15 cellular contexts compared by ENCODE assay signal in the genomic region with DNA sequence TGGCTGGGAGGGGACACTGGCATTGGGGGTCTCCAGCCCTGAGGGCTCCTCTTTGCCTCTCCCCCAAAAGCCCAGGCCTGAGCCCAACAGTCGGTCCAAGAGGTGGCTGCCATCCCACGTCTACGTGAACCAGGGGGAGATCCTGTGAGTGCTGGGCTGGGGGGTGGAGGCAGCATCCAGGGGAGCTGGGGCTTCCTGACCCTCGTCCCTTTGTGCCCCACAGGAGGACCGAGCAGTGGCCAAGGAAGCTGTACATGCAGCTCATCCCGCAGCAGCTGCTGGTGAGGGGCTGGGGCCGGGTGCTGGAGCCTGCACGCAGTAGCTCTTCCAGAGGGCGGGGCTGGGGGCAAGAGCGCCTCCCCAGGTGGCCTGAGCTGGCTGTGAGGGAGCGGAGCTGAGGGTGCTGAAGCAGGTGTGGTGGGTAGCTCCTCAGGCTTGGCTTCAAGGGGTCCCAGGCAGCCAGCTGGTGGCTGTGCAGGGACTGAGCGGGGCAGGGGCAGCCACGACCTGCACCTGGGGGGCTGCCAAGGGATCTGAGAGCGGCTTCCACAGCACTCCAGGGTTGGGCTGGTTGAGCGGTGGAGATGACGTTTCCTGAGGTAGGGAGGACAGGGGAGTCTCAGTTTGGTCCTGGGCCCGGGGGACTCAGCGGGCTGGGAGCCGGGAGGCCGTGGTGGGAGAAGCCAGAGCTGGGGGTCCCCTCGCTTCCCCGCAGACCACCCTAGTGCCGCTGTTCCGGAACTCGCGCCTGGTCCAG. TPM values are rescaled to one million over a fixed set of nuclear protein-coding genes. Genes with fewer than 3 reads are reported as not detected.
A peak's percentile ranks its signal among the peaks of the same experiment; 100 is the strongest.
DNase-seq lines count a peak whose midpoint lies in the region; ATAC-seq, FAIRE-seq and TF ChIP-seq lines count a peak whose summit lies in the region.
"Had no signal": no experiment of that assay in that cellular context is flagged by ENCODE, and none has a peak within 500 bp of the region (broad histone marks: within the 10 kb centered on the region; RNA-seq: fewer than 3 reads in every experiment).

No MANE protein-coding gene starts in this region.

- H3K4me3 Mint-ChIP-seq in Caco-2 (ENCODE audit: unreplicated experiment), result no peak overlapping the region
- H3K4me3 Mint-ChIP-seq: memory B cell had no signal

- peaks cover 24% of the 10 kb centered on the region for H3K79me1 ChIP-seq in neuronal stem cell (ENCODE audit: low read depth, low read length)

- no peak overlapping the region for H2AFZ ChIP-seq in neuronal stem cell (ENCODE audit: low read length)
- H2AFZ ChIP-seq in PC-9, result no peak overlapping the region

- peak overlapping the region; percentile 61 for H3K27ac Mint-ChIP-seq in Caco-2 (ENCODE audit: unreplicated experiment)
- H3K27ac Mint-ChIP-seq: memory B cell had no signal

- H2AK5ac ChIP-seq in neuronal stem cell (ENCODE audit: low read depth, low read length), result no peak overlapping the region

- DNase-seq in Caco-2 (no peak), HK-2 (ENCODE audit: unreplicated experiment) (peak; percentile 24), bronchial epithelial cell (ENCODE audit: low read depth) (no peak), neuronal stem cell (ENCODE audit: low spot score) (no peak), aorta (no peak), hepatic stellate cell (ENCODE audit: low spot score) (no peak), islet precursor cell (no peak), PC-9 (no peak)
- DNase-seq: activated effector memory CD4-positive, alpha-beta T cell treated with Interleukin-2 at 50 U/mL for 16 hours; KG1; stimulated activated CD4-positive, alpha-beta T cell treated with anti-CD3 and anti-CD28 coated beads, Interleukin-2, amount 100 ng/mL, for 48 hours; stimulated activated naive CD8-positive, alpha-beta T cell treated with anti-CD3 and anti-CD28 coated beads, Interleukin-15, Interleukin-2, amounts not matched to agents 100 U/mL and 50 U/mL, for 24 hours had no signal

- H3K4me1 ChIP-seq in Caco-2 (no peaks in the 10 kb centered on the region), neuronal stem cell (ENCODE audit: control insufficient read depth in 2 of 2, insufficient read depth in 1 of 2, low read depth in 1 of 2, low read length in 2 of 2) (peaks cover 0 to 2% of the 10 kb centered on the region in 2 donors), aorta (ENCODE audit: control insufficient read depth in 1 of 2, insufficient read depth in 2 of 2, low read length in 2 of 2) (no peaks in the 10 kb centered on the region), PC-9 (replicated peaks; ENCODE audit: insufficient read depth) (peaks cover 7% of the 10 kb centered on the region)

- intact Hi-C loops in Caco-2 (cut with micrococcal nuclease; ENCODE audit: unreplicated experiment) (no loop called here), aorta (cut with DNase I) (no loop called here), PC-9 (cut with micrococcal nuclease; ENCODE audit: unreplicated experiment) (no loop called here)

- no peak overlapping the region for H4K8ac ChIP-seq in neuronal stem cell (ENCODE audit: low read depth, low read length)

- BruUV-seq in Caco-2 (replicated peaks; lab: Mats Ljungman, UMichigan) (no TSS peak), PC-9 (replicated peaks; lab: Mats Ljungman, UMichigan) (no TSS peak)

- TF ChIP-seq CTCF in Caco-2 (IDR thresholded peaks at IDR 0.05; ENCODE audit: insufficient read depth in 1 of 2, low read depth in 1 of 2, low read length in 1 of 2, severe bottlenecking in 1 of 2, unreplicated experiment in 1 of 2) (no peak), bronchial epithelial cell (IDR thresholded peaks at IDR 0.05; ENCODE audit: insufficient read depth, low read length, severe bottlenecking) (no peak), PC-9 (conservative IDR thresholded peaks at IDR 0.05) (no peak)

- no peak overlapping the region for H3K4ac ChIP-seq in neuronal stem cell (ENCODE audit: low read length)

- FAIRE-seq in bronchial epithelial cell (lab: Jason Lieb, UNC), result peak; percentile 23

- H2BK12ac ChIP-seq in neuronal stem cell (ENCODE audit: low read length), result no peak overlapping the region

- H3K9me2 ChIP-seq in PC-9 (ENCODE audit: insufficient read depth), result no peaks in the 10 kb centered on the region

- H2BK15ac ChIP-seq in neuronal stem cell (ENCODE audit: low read length), result no peak overlapping the region

- H4K20me1 ChIP-seq in PC-9 (ENCODE audit: insufficient read depth), result peaks cover 78% of the 10 kb centered on the region

- CTCF ChIA-PET in Caco-2 (lab: Charles Lee), result interaction anchor here (0.8 kb wide), 2 partner anchors 7 to 11 kb away, joined by 3 to 4 read pairs; no protein-coding TSS in a partner anchor
- CTCF ChIA-PET in PC-9 (lab: Charles Lee), result no interaction called here

- H3K9ac ChIP-seq in neuronal stem cell (ENCODE audit: low read depth, low read length, poor library complexity), result peak overlapping the region; percentile 70
- H3K9ac ChIP-seq: BLaER1 had no signal

- peaks cover 28% of the 10 kb centered on the region for H3K79me2 ChIP-seq in PC-9 (ENCODE audit: low read depth)

- H3K14ac ChIP-seq in neuronal stem cell (ENCODE audit: low read length), result no peak overlapping the region

- H3K27me3 Mint-ChIP-seq in Caco-2 (ENCODE audit: insufficient read depth, unreplicated experiment), result no peaks in the 10 kb centered on the region
- H3K27me3 Mint-ChIP-seq: memory B cell had no signal

- H3K27me3 ChIP-seq in Caco-2 (replicated peaks; ENCODE audit: control insufficient read depth, insufficient read depth, low read length), result no peaks in the 10 kb centered on the region
- no peaks in the 10 kb centered on the region for H3K27me3 ChIP-seq in bronchial epithelial cell (ENCODE audit: control insufficient read depth, insufficient read depth, low read length)
- no peaks in the 10 kb centered on the region for H3K27me3 ChIP-seq in neuronal stem cell (ENCODE audit: control insufficient read depth in 3 of 3, insufficient read depth in 3 of 3, low read depth in 1 of 3, low read length in 3 of 3)
- no peaks in the 10 kb centered on the region for H3K27me3 ChIP-seq in aorta (ENCODE audit: control insufficient read depth in 1 of 2, insufficient read depth in 2 of 2, low read length in 1 of 2)
- no peaks in the 10 kb centered on the region for H3K27me3 ChIP-seq in PC-9 (ENCODE audit: insufficient read depth, low read depth)
- H3K27me3 ChIP-seq: BLaER1 had no signal

- H3K36me3 ChIP-seq in Caco-2 (ENCODE audit: control insufficient read depth, insufficient read depth, low read length) (peaks cover 13% of the 10 kb centered on the region), bronchial epithelial cell (ENCODE audit: control insufficient read depth, insufficient read depth, low read length) (peaks cover 23% of the 10 kb centered on the region), neuronal stem cell (replicated peaks in 1 of 2; ENCODE audit: control insufficient read depth in 2 of 2, insufficient read depth in 2 of 2, low read length in 2 of 2) (peaks cover 71 to 95% of the 10 kb centered on the region in 2 donors), aorta (ENCODE audit: control insufficient read depth in 1 of 2, insufficient read depth in 2 of 2, low read length in 1 of 2) (no peaks in the 10 kb centered on the region), PC-9 (ENCODE audit: low read depth) (peaks cover 8% of the 10 kb centered on the region)

- no peak overlapping the region for H2BK120ac ChIP-seq in neuronal stem cell (ENCODE audit: low read depth, low read length)

- POLR2A ChIA-PET in Caco-2 (lab: Charles Lee) (interaction anchor here (2.0 kb wide), 1 partner anchor 11 kb away, joined by 7 read pairs; no protein-coding TSS in a partner anchor), PC-9 (lab: Charles Lee; ENCODE audit: unreplicated experiment) (interaction anchor here (0.6 kb wide), 2 partner anchors 92 to 406 kb away, joined by 6 to 8 read pairs; a partner anchor contains a TSS)

- no peaks in the 10 kb centered on the region for H3K9me3 Mint-ChIP-seq in Caco-2 (ENCODE audit: unreplicated experiment)
- H3K9me3 Mint-ChIP-seq: memory B cell had no signal

- WGBS in neuronal stem cell (ENCODE audit: extremely low coverage in 2 of 2, insufficient read length in 2 of 2, insufficient replicate concordance in 1 of 2), 2 donors, result no CpG with 5 or more reads among the region's 26 CpGs
- WGBS in aorta, 2 donors, result 85 to 87% methylated on average over 26 of the region's 26 CpGs

- no peak overlapping the region for H3K18ac ChIP-seq in neuronal stem cell (ENCODE audit: low read length)

- ATAC-seq in aorta (ENCODE audit: low FRiP score), result no peak
- ATAC-seq: stimulated activated naive CD8-positive, alpha-beta T cell treated with anti-CD3 and anti-CD28 coated beads, Interleukin-15, Interleukin-2, amounts not matched to agents 100 U/mL and 50 U/mL, for 24 hours had no signal

- H3K4me3 ChIP-seq in Caco-2 (ENCODE audit: low read depth, low read length) (no peak overlapping the region), bronchial epithelial cell (ENCODE audit: low read depth, low read length) (no peak overlapping the region), neuronal stem cell (ENCODE audit: low read length in 2 of 2) (no peak overlapping the region), aorta (ENCODE audit: low read length in 2 of 2) (no peak overlapping the region), PC-9 (no peak overlapping the region)
- H3K4me3 ChIP-seq: BLaER1 had no signal

- no peak overlapping the region for H3K27ac ChIP-seq in neuronal stem cell (replicated peaks; ENCODE audit: low read length)
- H3K27ac ChIP-seq in aorta (ENCODE audit: low read depth in 1 of 2, low read length in 2 of 2), result no peak overlapping the region
- H3K27ac ChIP-seq in PC-9, result no peak overlapping the region
- H3K27ac ChIP-seq: BLaER1 had no signal

- H3K9me3 ChIP-seq in Caco-2, result no peaks in the 10 kb centered on the region
- peaks cover 0 to under 1% of the 10 kb centered on the region in 2 donors for H3K9me3 ChIP-seq in neuronal stem cell (replicated peaks in 1 of 2; ENCODE audit: control insufficient read depth in 2 of 2, insufficient read depth in 1 of 2, low read depth in 1 of 2, low read length in 2 of 2)
- H3K9me3 ChIP-seq in aorta (ENCODE audit: control insufficient read depth, low read length), result no peaks in the 10 kb centered on the region
- no peaks in the 10 kb centered on the region for H3K9me3 ChIP-seq in PC-9 (ENCODE audit: insufficient read depth, low read depth)
- H3K9me3 ChIP-seq: BLaER1 had no signal

- H3K4me1 Mint-ChIP-seq in Caco-2 (ENCODE audit: low read depth, unreplicated experiment), result no peaks in the 10 kb centered on the region

- no peak overlapping the region for H4K91ac ChIP-seq in neuronal stem cell (ENCODE audit: low read depth, low read length, poor library complexity)

- H3K4me2 ChIP-seq in neuronal stem cell (ENCODE audit: insufficient read depth, low read length, poor library complexity, severe bottlenecking), result no peak overlapping the region
- no peak overlapping the region for H3K4me2 ChIP-seq in PC-9
- H3K4me2 ChIP-seq: BLaER1 had no signal

- peaks cover 70% of the 10 kb centered on the region for H3F3A ChIP-seq in PC-9 (ENCODE audit: insufficient read depth, low read depth)

- H3K36me3 Mint-ChIP-seq in Caco-2 (ENCODE audit: insufficient read depth, unreplicated experiment), result peaks cover 84% of the 10 kb centered on the region

- H3K23ac ChIP-seq in neuronal stem cell (ENCODE audit: low read depth, low read length, poor library complexity), result peak overlapping the region; percentile 80

- peak overlapping the region; percentile 75 for H2BK5ac ChIP-seq in neuronal stem cell (ENCODE audit: low read length)

RNA-seq across cellular contexts. Expression of a gene that starts 7.1 kb away (rescaled TPM):
- 209 and 224 TPM in 2 replicates for total RNA-seq in Caco-2 (2022)
- total RNA-seq in bronchial epithelial cell, result 20.5 and 23.6 TPM in 2 replicates
- polyA plus RNA-seq in neuronal stem cell (2013, experiment 1 of 2), result 316 TPM
- polyA plus RNA-seq in neuronal stem cell (2013, experiment 2 of 2), result 321 TPM
- 100 to 1,000 TPM; 103 to 133 TPM for total RNA-seq in aorta
- 100 to 1,000 TPM in 1 of 2 donors, 10 to 100 TPM in 1; 50.0 to 142 TPM for polyA plus RNA-seq in aorta
- 151 and 155 TPM in 2 replicates for total RNA-seq in PC-9 (2021)

RNA-seq across cellular contexts. Expression of a gene that starts 9.4 kb away (rescaled TPM):
- total RNA-seq in Caco-2 (2022) (130 and 147 TPM in 2 replicates), bronchial epithelial cell (26.8 and 37.9 TPM in 2 replicates), aorta (10 to 100 TPM; 65.2 to 76.5 TPM), PC-9 (2021) (82.7 and 85.6 TPM in 2 replicates)
- polyA plus RNA-seq in neuronal stem cell (2013, experiment 1 of 2), result 56.3 TPM
- polyA plus RNA-seq in neuronal stem cell (2013, experiment 2 of 2), result 62.9 TPM
- 10 to 100 TPM; 23.7 to 93.0 TPM for polyA plus RNA-seq in aorta

RNA-seq across cellular contexts. Expression of a gene that starts 19.1 kb away (rescaled TPM):
- total RNA-seq in Caco-2 (2022) (64.6 and 77.6 TPM in 2 replicates), bronchial epithelial cell (3.7 and 7.4 TPM in 2 replicates), aorta (10 to 100 TPM; 27.5 to 27.8 TPM), PC-9 (2021) (109 and 143 TPM in 2 replicates)
- polyA plus RNA-seq in neuronal stem cell (2013, experiment 1 of 2), result 45.3 TPM
- 42.9 TPM for polyA plus RNA-seq in neuronal stem cell (2013, experiment 2 of 2)
- polyA plus RNA-seq in aorta, result 10 to 100 TPM; 24.4 to 44.6 TPM

RNA-seq across cellular contexts. Expression of a gene that starts 19.5 kb away (rescaled TPM):
- 55.3 and 56.5 TPM in 2 replicates for total RNA-seq in Caco-2 (2022)
- 2.1 and 3.1 TPM in 2 replicates for total RNA-seq in bronchial epithelial cell
- 29.5 TPM for polyA plus RNA-seq in neuronal stem cell (2013, experiment 1 of 2)
- 29.9 TPM for polyA plus RNA-seq in neuronal stem cell (2013, experiment 2 of 2)
- 10 to 100 TPM; 41.1 to 52.4 TPM for total RNA-seq in aorta
- 100 to 1,000 TPM in 1 of 2 donors, 10 to 100 TPM in 1; 22.7 to 102 TPM for polyA plus RNA-seq in aorta
- total RNA-seq in PC-9 (2021), result 52.1 and 62.3 TPM in 2 replicates

RNA-seq across cellular contexts. Expression of a gene that starts 38.7 kb away (rescaled TPM):
- total RNA-seq in Caco-2 (2022) (0.61 and 1.1 TPM in 2 replicates), bronchial epithelial cell (under 0.01 and 0.26 TPM in 2 replicates), aorta (1 to 10 TPM in 1 of 2 donors, under 1 TPM in 1; 0.84 to 7.2 TPM), PC-9 (2021) (0.85 TPM in 1 of 2 replicates, not detected in the other)
- polyA plus RNA-seq in neuronal stem cell (2013, experiment 1 of 2), result 0.28 TPM
- polyA plus RNA-seq in neuronal stem cell (2013, experiment 2 of 2), result 0.26 TPM
- under 1 TPM in 1 of 2 donors, not detected in 1; 0.50 TPM for polyA plus RNA-seq in aorta
- total RNA-seq: esophagus mucosa had no signal
